In the genomic region with DNA sequence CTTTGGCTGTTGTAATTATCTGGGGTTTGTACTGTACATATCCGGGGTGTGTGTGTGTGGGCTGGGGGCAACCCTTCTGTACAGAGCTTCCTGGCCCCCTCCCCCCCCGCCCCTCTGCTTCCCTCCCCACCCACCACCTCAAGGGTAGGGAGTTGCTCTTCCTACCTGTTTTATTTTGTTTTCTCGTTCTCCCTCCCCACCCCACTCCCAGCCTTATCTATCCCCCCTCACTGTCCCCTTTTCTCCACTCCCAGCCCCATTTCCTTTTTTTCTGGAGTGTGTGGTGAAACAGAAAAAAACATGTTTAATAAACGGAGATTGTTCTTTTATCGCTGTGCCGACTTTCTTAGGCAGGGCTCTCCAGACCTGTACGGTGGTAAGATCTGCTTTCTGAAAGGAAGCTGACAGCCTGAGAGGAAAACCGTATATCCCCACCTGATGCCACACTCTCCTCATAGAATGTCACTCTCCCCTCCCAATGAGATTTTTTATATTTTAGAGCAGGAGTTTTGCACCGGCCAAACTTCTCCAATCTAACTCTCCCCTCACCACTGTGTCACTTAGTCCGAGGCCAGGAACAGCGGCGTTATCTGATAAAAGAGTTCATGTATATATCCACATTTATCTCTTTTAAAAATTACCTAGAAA, we compare ENCODE assay signal across 8 cellular contexts. TPM values are rescaled to one million over a fixed set of nuclear protein-coding genes. Genes with fewer than 3 reads are reported as not detected.
DNase-seq lines count a peak whose midpoint lies in the region; ATAC-seq and TF ChIP-seq lines count a peak whose summit lies in the region.

No MANE protein-coding gene starts in this region.

- peaks cover 25% of the 10 kb centered on the region for H3K36me3 Mint-ChIP-seq in activated CD4-positive, alpha-beta T cell treated with anti-CD3 and anti-CD28 coated beads, Interleukin-2, amount 10 ng/mL, durations not matched to agents 7 days and 5 days (ENCODE audit: low read depth)
- H3K36me3 Mint-ChIP-seq in activated CD8-positive, alpha-beta T cell treated with anti-CD3 and anti-CD28 coated beads for 36 hours (ENCODE audit: low read depth) = peaks cover 24% of the 10 kb centered on the region

- peaks cover 27% of the 10 kb centered on the region for H3K4me1 Mint-ChIP-seq in activated CD4-positive, alpha-beta T cell treated with anti-CD3 and anti-CD28 coated beads, Interleukin-2, amount 10 ng/mL, durations not matched to agents 7 days and 5 days
- peaks cover 29% of the 10 kb centered on the region for H3K4me1 Mint-ChIP-seq in activated CD8-positive, alpha-beta T cell treated with anti-CD3 and anti-CD28 coated beads for 36 hours (ENCODE audit: low read depth)

- peaks cover 2% of the 10 kb centered on the region for H3K4me1 ChIP-seq in iPS-15b (ENCODE audit: control insufficient read depth, insufficient read depth, low read length)

- no peaks in the 10 kb centered on the region for H3K9me3 ChIP-seq in iPS-15b (ENCODE audit: control insufficient read depth, insufficient read depth, low read length)

- peak overlapping the region; percentile 91 for H3K4me3 Mint-ChIP-seq in activated CD4-positive, alpha-beta T cell treated with anti-CD3 and anti-CD28 coated beads, Interleukin-2, amount 10 ng/mL, durations not matched to agents 7 days and 5 days
- H3K4me3 Mint-ChIP-seq in activated CD8-positive, alpha-beta T cell treated with anti-CD3 and anti-CD28 coated beads for 36 hours = peak overlapping the region; percentile 84

- intact Hi-C loops in activated CD8-positive, alpha-beta T cell treated with anti-CD3 and anti-CD28 coated beads for 36 hours (cut with micrococcal nuclease) = loop anchor here (10.0 kb wide), 1 partner anchor 121 kb away; no protein-coding TSS in a partner anchor

- no peak for TF ChIP-seq CTCF in activated CD8-positive, alpha-beta T cell treated with anti-CD3 and anti-CD28 coated beads for 36 hours (IDR thresholded peaks at IDR 0.05)

- no peaks in the 10 kb centered on the region for H3K9me3 Mint-ChIP-seq in activated CD4-positive, alpha-beta T cell treated with anti-CD3 and anti-CD28 coated beads, Interleukin-2, amount 10 ng/mL, durations not matched to agents 7 days and 5 days
- no peaks in the 10 kb centered on the region for H3K9me3 Mint-ChIP-seq in activated CD8-positive, alpha-beta T cell treated with anti-CD3 and anti-CD28 coated beads for 36 hours

- no peaks in the 10 kb centered on the region for H3K27me3 Mint-ChIP-seq in activated CD4-positive, alpha-beta T cell treated with anti-CD3 and anti-CD28 coated beads, Interleukin-2, amount 10 ng/mL, durations not matched to agents 7 days and 5 days
- no peaks in the 10 kb centered on the region for H3K27me3 Mint-ChIP-seq in activated CD8-positive, alpha-beta T cell treated with anti-CD3 and anti-CD28 coated beads for 36 hours

- H3K27ac ChIP-seq in substantia nigra (ENCODE audit: low read depth, low read length, poor library complexity, severe bottlenecking) = peak overlapping the region; percentile 75

- ATAC-seq in activated CD8-positive, alpha-beta T cell treated with anti-CD3 and anti-CD28 coated beads for 36 hours = no peak
- ATAC-seq in GM19324 (IDR thresholded peaks at IDR 0.05; ENCODE audit: low FRiP score, unreplicated experiment) (no peak), GM21447 (IDR thresholded peaks at IDR 0.05; ENCODE audit: unreplicated experiment) (no peak)

- no peak overlapping the region for H3K9ac ChIP-seq in iPS-15b (ENCODE audit: low read depth, low read length)

- no peak for DNase-seq in activated CD4-positive, alpha-beta T cell treated with anti-CD3 and anti-CD28 coated beads, Interleukin-2, amount 10 ng/mL, durations not matched to agents 7 days and 5 days
- DNase-seq in activated CD4-positive, alpha-beta T cell treated with anti-CD3 and anti-CD28 coated beads for 1 hour = no peak
- peak; percentile 33 for DNase-seq in activated CD8-positive, alpha-beta T cell treated with anti-CD3 and anti-CD28 coated beads for 36 hours
- DNase-seq in substantia nigra (lab: John Stamatoyannopoulos, UW) (no peak), Ammon's horn (ENCODE audit: low spot score) (no peak)

- peaks cover 29% of the 10 kb centered on the region for H3K36me3 ChIP-seq in iPS-15b (ENCODE audit: control insufficient read depth, insufficient read depth, low read length)

- peak overlapping the region; percentile 90 for H3K27ac Mint-ChIP-seq in activated CD4-positive, alpha-beta T cell treated with anti-CD3 and anti-CD28 coated beads, Interleukin-2, amount 10 ng/mL, durations not matched to agents 7 days and 5 days
- H3K27ac Mint-ChIP-seq in activated CD8-positive, alpha-beta T cell treated with anti-CD3 and anti-CD28 coated beads for 36 hours = peak overlapping the region; percentile 90

- no peaks in the 10 kb centered on the region for H3K27me3 ChIP-seq in iPS-15b (ENCODE audit: control insufficient read depth, insufficient read depth, low read length)

- CTCF ChIA-PET in activated CD4-positive, alpha-beta T cell treated with anti-CD3 and anti-CD28 coated beads, Interleukin-2, amount 10 ng/mL, durations not matched to agents 7 days and 5 days (lab: Charles Lee) = interaction anchor here (1.1 to 1.8 kb wide), 3 partner anchors 9 to 316 kb away, joined by 3 to 7 read pairs (median 7); no protein-coding TSS in a partner anchor
- CTCF ChIA-PET in activated CD8-positive, alpha-beta T cell treated with anti-CD3 and anti-CD28 coated beads for 36 hours (lab: Charles Lee) = interaction anchor here (0.9 to 1.6 kb wide), 5 partner anchors 17 to 155 kb away, joined by 3 to 10 read pairs (median 4); partner anchors contain the start of gene BAK1

- POLR2A ChIA-PET in activated CD4-positive, alpha-beta T cell treated with anti-CD3 and anti-CD28 coated beads, Interleukin-2, amount 10 ng/mL, durations not matched to agents 7 days and 5 days (lab: Charles Lee) = interaction anchor here (0.9 kb wide), 1 partner anchor 167 kb away, joined by 3 read pairs; no protein-coding TSS in a partner anchor
- POLR2A ChIA-PET in activated CD8-positive, alpha-beta T cell treated with anti-CD3 and anti-CD28 coated beads for 36 hours (lab: Charles Lee) = interaction anchor here (0.7 to 2.1 kb wide), 10 partner anchors 8 to 176 kb away, joined by 3 to 14 read pairs (median 3); partner anchors contain the start of gene B3GALT4

- H3K4me3 ChIP-seq in iPS-15b (ENCODE audit: low read depth, low read length) = peak overlapping the region; percentile 80

RNA-seq across cellular contexts. Expression of gene ZBTB9, which starts 0.9 kb away (rescaled TPM):
- total RNA-seq in activated CD4-positive, alpha-beta T cell treated with anti-CD3 and anti-CD28 coated beads, Interleukin-2, amount 10 ng/mL, durations not matched to agents 7 days and 5 days = 1 to 10 TPM; 9.0 to 9.9 TPM
- total RNA-seq in activated CD8-positive, alpha-beta T cell treated with anti-CD3 and anti-CD28 coated beads for 36 hours = 1 to 10 TPM; 7.8 to 8.7 TPM

RNA-seq across cellular contexts. Expression of gene SYNGAP1, which starts 33.6 kb away (rescaled TPM):
- total RNA-seq in activated CD4-positive, alpha-beta T cell treated with anti-CD3 and anti-CD28 coated beads, Interleukin-2, amount 10 ng/mL, durations not matched to agents 7 days and 5 days = 10 to 100 TPM; 42.9 to 44.9 TPM
- total RNA-seq in activated CD8-positive, alpha-beta T cell treated with anti-CD3 and anti-CD28 coated beads for 36 hours = 10 to 100 TPM; 57.9 to 67.0 TPM

RNA-seq across cellular contexts. Expression of gene CUTA, which starts 35.6 kb away (rescaled TPM):
- 100 to 1,000 TPM; 191 to 207 TPM for total RNA-seq in activated CD4-positive, alpha-beta T cell treated with anti-CD3 and anti-CD28 coated beads, Interleukin-2, amount 10 ng/mL, durations not matched to agents 7 days and 5 days
- 100 to 1,000 TPM; 155 to 160 TPM for total RNA-seq in activated CD8-positive, alpha-beta T cell treated with anti-CD3 and anti-CD28 coated beads for 36 hours

RNA-seq across cellular contexts. Expression of gene PHF1, which starts 42.7 kb away (rescaled TPM):
- 10 to 100 TPM; 34.2 to 37.7 TPM for total RNA-seq in activated CD4-positive, alpha-beta T cell treated with anti-CD3 and anti-CD28 coated beads, Interleukin-2, amount 10 ng/mL, durations not matched to agents 7 days and 5 days
- total RNA-seq in activated CD8-positive, alpha-beta T cell treated with anti-CD3 and anti-CD28 coated beads for 36 hours = 10 to 100 TPM; 31.9 to 32.6 TPM
